ENCODE assay signal across 20 cellular contexts in genomic region chr14:98006008-98006407, GRCh38.
"Had no signal": no experiment of that assay in that cellular context is flagged by ENCODE, and none has a peak within 500 bp of the region (broad histone marks: within the 10 kb centered on the region; RNA-seq: fewer than 3 reads in every experiment).

No MANE protein-coding gene starts in this region.

- DNase-seq: dorsolateral prefrontal cortex; effector CD8-positive, alpha-beta T cell; foreskin melanocyte; head of caudate nucleus; kidney; left cardiac atrium; left ventricle myocardium inferior; lower lobe of right lung; natural killer cell; posterior cingulate gyrus; spleen; stimulated activated CD4-positive, alpha-beta T cell treated with anti-CD3 and anti-CD28 coated beads, Interleukin-15, amount 100 ng/mL, for 24 hours; stimulated activated CD4-positive, alpha-beta T cell treated with anti-CD3 and anti-CD28 coated beads, Interleukin-1b, Interleukin-23, amount 100 ng/mL, for 48 hours; stimulated activated CD4-positive, alpha-beta T cell treated with anti-CD3 and anti-CD28 coated beads, Interleukin-4, amount 100 ng/mL, for 24 hours; stimulated activated naive B cell treated with anti-CD40 and anti-IgM and Interleukin-4, amounts not matched to agents 10 μg/mL and 1 μg/mL and 100 μg/mL, for 72 hours; trophoblast cell had no signal

- H3K4me1 Mint-ChIP-seq: memory B cell; mesothelial cell of epicardium; natural killer cell; neural crest cell; stimulated activated naive B cell treated with anti-CD40 and anti-IgM and Interleukin-4, amounts not matched to agents 10 μg/mL and 1 μg/mL and 100 μg/mL, for 72 hours had no signal

- H3K27ac Mint-ChIP-seq: memory B cell; mesothelial cell of epicardium; natural killer cell; stimulated activated naive B cell treated with anti-CD40 and anti-IgM and Interleukin-4, amounts not matched to agents 10 μg/mL and 1 μg/mL and 100 μg/mL, for 72 hours had no signal

- H3K27me3 Mint-ChIP-seq: memory B cell had no signal

- ATAC-seq: left cardiac atrium; lower lobe of right lung; natural killer cell; sciatic nerve; stimulated activated naive B cell treated with anti-CD40 and anti-IgM and Interleukin-4, amounts not matched to agents 10 μg/mL and 1 μg/mL and 100 μg/mL, for 72 hours had no signal

- H3K9me3 Mint-ChIP-seq: mesothelial cell of epicardium had no signal

- H3K4me3 Mint-ChIP-seq: memory B cell; mesothelial cell of epicardium; natural killer cell; neural crest cell; stimulated activated naive B cell treated with anti-CD40 and anti-IgM and Interleukin-4, amounts not matched to agents 10 μg/mL and 1 μg/mL and 100 μg/mL, for 72 hours had no signal

- H3K36me3 Mint-ChIP-seq: memory B cell, mesothelial cell of epicardium, natural killer cell had no signal
